2 cellular contexts compared by ENCODE assay signal in the genomic region with DNA sequence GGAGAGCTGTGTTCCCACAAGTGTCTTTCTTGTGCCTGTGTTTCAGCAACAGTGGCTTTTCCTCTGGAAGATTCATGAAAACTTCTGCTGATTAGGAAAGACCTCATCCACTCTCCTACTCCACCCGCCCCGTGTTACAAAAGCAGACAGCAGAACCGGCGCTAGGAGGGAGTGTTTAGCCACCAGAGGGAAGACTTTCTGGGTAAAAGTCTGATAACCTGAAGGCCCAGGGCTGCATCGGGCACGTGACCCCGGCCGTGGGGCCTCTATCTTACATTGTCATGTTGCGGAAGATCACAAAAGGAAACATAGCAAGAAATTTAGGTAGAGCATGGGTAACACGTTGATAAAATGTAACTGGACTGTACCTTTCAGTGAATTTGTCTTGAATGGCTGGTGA.
TF ChIP-seq lines count a peak whose summit lies in the region.

No MANE protein-coding gene starts in this region.

TF ChIP-seq in GM12878, 131 proteins besides CTCF, POLR2A, EP300 and RAD21 (continued from another document and continues in another):
- no peak for TF ChIP-seq MTA3 (IDR thresholded peaks at IDR 0.05; ENCODE audit: borderline replicate concordance, low read length)
- no peak for TF ChIP-seq CBFB (IDR thresholded peaks at IDR 0.05; ENCODE audit: low read depth)
- no peak for TF ChIP-seq BRCA1 (IDR thresholded peaks at IDR 0.05; ENCODE audit: low read depth, low read length)
- no peak for TF ChIP-seq PAX8 (IDR thresholded peaks at IDR 0.05)
- TF ChIP-seq TAF1 (IDR thresholded peaks at IDR 0.05; ENCODE audit: borderline replicate concordance, low read depth, low read length): no peak
- TF ChIP-seq EED (IDR thresholded peaks at IDR 0.05; ENCODE audit: low read depth): no peak
- no peak for TF ChIP-seq SUZ12 (IDR thresholded peaks at IDR 0.05; ENCODE audit: unreplicated experiment)
- no peak for TF ChIP-seq STAT3 (IDR thresholded peaks at IDR 0.05; ENCODE audit: low read depth, low read length)
- TF ChIP-seq PML (IDR thresholded peaks at IDR 0.05; ENCODE audit: low read length): no peak
- TF ChIP-seq ZNF622 (IDR thresholded peaks at IDR 0.05): no peak
- TF ChIP-seq, protein P1, sequence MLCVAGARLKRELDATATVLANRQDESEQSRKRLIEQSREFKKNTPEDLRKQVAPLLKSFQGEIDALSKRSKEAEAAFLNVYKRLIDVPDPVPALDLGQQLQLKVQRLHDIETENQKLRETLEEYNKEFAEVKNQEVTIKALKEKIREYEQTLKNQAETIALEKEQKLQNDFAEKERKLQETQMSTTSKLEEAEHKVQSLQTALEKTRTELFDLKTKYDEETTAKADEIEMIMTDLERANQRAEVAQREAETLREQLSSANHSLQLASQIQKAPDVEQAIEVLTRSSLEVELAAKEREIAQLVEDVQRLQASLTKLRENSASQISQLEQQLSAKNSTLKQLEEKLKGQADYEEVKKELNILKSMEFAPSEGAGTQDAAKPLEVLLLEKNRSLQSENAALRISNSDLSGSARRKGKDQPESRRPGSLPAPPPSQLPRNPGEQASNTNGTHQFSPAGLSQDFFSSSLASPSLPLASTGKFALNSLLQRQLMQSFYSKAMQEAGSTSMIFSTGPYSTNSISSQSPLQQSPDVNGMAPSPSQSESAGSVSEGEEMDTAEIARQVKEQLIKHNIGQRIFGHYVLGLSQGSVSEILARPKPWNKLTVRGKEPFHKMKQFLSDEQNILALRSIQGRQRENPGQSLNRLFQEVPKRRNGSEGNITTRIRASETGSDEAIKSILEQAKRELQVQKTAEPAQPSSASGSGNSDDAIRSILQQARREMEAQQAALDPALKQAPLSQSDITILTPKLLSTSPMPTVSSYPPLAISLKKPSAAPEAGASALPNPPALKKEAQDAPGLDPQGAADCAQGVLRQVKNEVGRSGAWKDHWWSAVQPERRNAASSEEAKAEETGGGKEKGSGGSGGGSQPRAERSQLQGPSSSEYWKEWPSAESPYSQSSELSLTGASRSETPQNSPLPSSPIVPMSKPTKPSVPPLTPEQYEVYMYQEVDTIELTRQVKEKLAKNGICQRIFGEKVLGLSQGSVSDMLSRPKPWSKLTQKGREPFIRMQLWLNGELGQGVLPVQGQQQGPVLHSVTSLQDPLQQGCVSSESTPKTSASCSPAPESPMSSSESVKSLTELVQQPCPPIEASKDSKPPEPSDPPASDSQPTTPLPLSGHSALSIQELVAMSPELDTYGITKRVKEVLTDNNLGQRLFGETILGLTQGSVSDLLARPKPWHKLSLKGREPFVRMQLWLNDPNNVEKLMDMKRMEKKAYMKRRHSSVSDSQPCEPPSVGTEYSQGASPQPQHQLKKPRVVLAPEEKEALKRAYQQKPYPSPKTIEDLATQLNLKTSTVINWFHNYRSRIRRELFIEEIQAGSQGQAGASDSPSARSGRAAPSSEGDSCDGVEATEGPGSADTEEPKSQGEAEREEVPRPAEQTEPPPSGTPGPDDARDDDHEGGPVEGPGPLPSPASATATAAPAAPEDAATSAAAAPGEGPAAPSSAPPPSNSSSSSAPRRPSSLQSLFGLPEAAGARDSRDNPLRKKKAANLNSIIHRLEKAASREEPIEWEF (IDR thresholded peaks at IDR 0.05; ENCODE audit: insufficient replicate concordance, low read depth, low read length): no peak
- TF ChIP-seq NBN (IDR thresholded peaks at IDR 0.05): no peak
- TF ChIP-seq MYB (IDR thresholded peaks at IDR 0.05; ENCODE audit: borderline replicate concordance, low read depth, low read length): no peak
- TF ChIP-seq, protein P2, sequence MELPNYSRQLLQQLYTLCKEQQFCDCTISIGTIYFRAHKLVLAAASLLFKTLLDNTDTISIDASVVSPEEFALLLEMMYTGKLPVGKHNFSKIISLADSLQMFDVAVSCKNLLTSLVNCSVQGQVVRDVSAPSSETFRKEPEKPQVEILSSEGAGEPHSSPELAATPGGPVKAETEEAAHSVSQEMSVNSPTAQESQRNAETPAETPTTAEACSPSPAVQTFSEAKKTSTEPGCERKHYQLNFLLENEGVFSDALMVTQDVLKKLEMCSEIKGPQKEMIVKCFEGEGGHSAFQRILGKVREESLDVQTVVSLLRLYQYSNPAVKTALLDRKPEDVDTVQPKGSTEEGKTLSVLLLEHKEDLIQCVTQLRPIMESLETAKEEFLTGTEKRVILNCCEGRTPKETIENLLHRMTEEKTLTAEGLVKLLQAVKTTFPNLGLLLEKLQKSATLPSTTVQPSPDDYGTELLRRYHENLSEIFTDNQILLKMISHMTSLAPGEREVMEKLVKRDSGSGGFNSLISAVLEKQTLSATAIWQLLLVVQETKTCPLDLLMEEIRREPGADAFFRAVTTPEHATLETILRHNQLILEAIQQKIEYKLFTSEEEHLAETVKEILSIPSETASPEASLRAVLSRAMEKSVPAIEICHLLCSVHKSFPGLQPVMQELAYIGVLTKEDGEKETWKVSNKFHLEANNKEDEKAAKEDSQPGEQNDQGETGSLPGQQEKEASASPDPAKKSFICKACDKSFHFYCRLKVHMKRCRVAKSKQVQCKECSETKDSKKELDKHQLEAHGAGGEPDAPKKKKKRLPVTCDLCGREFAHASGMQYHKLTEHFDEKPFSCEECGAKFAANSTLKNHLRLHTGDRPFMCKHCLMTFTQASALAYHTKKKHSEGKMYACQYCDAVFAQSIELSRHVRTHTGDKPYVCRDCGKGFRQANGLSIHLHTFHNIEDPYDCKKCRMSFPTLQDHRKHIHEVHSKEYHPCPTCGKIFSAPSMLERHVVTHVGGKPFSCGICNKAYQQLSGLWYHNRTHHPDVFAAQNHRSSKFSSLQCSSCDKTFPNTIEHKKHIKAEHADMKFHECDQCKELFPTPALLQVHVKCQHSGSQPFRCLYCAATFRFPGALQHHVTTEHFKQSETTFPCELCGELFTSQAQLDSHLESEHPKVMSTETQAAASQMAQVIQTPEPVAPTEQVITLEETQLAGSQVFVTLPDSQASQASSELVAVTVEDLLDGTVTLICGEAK (IDR thresholded peaks at IDR 0.05; ENCODE audit: borderline replicate concordance): no peak
- no peak for TF ChIP-seq FOXK2 (IDR thresholded peaks at IDR 0.05)
- TF ChIP-seq NRF1 (conservative IDR thresholded peaks at IDR 0.05; ENCODE audit: low read depth, low read length): no peak
- TF ChIP-seq HCFC1 (IDR thresholded peaks at IDR 0.05; ENCODE audit: low read length): no peak
- TF ChIP-seq ZNF207 (IDR thresholded peaks at IDR 0.05; ENCODE audit: borderline replicate concordance): no peak

TF ChIP-seq in neural cell, 6 proteins besides CTCF, POLR2A, EP300 and RAD21 (continued from another document):
- TF ChIP-seq REST (IDR thresholded peaks at IDR 0.05; ENCODE audit: borderline replicate concordance): no peak
